17 cellular contexts compared by ENCODE assay signal in the genomic region with DNA sequence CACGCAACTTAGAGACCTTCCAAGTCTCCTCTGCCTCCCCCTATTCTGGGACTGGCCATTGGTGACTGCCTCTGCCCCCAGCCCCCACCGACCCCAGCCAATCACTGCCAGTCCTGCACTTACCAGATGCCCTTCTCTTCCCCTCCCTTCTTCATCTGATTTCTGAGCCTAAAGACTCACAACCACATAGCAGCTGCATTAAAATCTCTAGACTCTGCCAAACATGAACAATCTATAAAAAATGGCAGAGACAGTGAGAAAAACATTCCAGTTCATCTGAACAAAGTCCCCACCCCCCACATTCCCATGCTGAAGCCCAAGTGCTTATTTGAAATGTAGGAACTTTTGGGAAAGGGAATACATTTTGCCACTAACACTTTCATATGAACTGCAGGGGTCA.
"Had no signal": no experiment of that assay in that cellular context is flagged by ENCODE, and none has a peak within 500 bp of the region (broad histone marks: within the 10 kb centered on the region; RNA-seq: fewer than 3 reads in every experiment).

No MANE protein-coding gene starts in this region.

- H3K36me3 ChIP-seq: breast epithelium, esophagus squamous epithelium, lower lobe of right lung, thyroid gland had no signal

- H3K9me3 ChIP-seq: breast epithelium, esophagus squamous epithelium, lower lobe of right lung, thyroid gland had no signal

- H3K9me3 Mint-ChIP-seq: nephron progenitor cell had no signal

- DNase-seq: activated CD4-positive, alpha-beta T cell treated with anti-CD3 and anti-CD28 coated beads for 36 hours; activated CD4-positive, alpha-beta T cell treated with anti-CD3 and anti-CD28 coated beads, Interleukin-2, amount 50 U/mL, for 48 hours; activated T-cell treated with anti-CD3 and anti-CD28 coated beads for 4 hours; effector memory CD4-positive, alpha-beta T cell; esophagus squamous epithelium; head of caudate nucleus; lower lobe of right lung; nephron progenitor cell; nucleus accumbens; posterior cingulate gyrus; stimulated activated CD4-positive, alpha-beta T cell treated with anti-CD3 and anti-CD28 coated beads, Interleukin-2, amount 100 ng/mL, for 24 hours; stimulated activated naive CD4-positive, alpha-beta T cell treated with Interleukin-2 at 50 U/mL for 16 hours; SW 1271; T-helper 2 cell; thyroid gland had no signal

- H3K36me3 Mint-ChIP-seq: activated naive CD8-positive, alpha-beta T cell had no signal

- H3K27ac ChIP-seq: breast epithelium, esophagus squamous epithelium, lower lobe of right lung, thyroid gland had no signal

- H3K4me3 ChIP-seq: breast epithelium, esophagus squamous epithelium, lower lobe of right lung, thyroid gland had no signal

- H3K27me3 ChIP-seq: breast epithelium, esophagus squamous epithelium, thyroid gland had no signal

- H3K4me3 Mint-ChIP-seq: activated CD4-positive, alpha-beta T cell treated with anti-CD3 and anti-CD28 coated beads for 36 hours; activated naive CD8-positive, alpha-beta T cell; nephron progenitor cell had no signal

- H3K27me3 Mint-ChIP-seq: activated CD4-positive, alpha-beta T cell treated with anti-CD3 and anti-CD28 coated beads for 36 hours; activated naive CD8-positive, alpha-beta T cell had no signal

- H3K4me1 ChIP-seq: breast epithelium, thyroid gland had no signal

- H3K27ac Mint-ChIP-seq: activated CD4-positive, alpha-beta T cell treated with anti-CD3 and anti-CD28 coated beads for 36 hours; activated naive CD8-positive, alpha-beta T cell; nephron progenitor cell had no signal
